ENCODE assay signal across 21 cellular contexts in genomic region chr18:36655894-36656293, GRCh38.
DNase-seq lines count a peak whose midpoint lies in the region; ATAC-seq and TF ChIP-seq lines count a peak whose summit lies in the region.
"Had no signal": no experiment of that assay in that cellular context is flagged by ENCODE, and none has a peak within 500 bp of the region (broad histone marks: within the 10 kb centered on the region; RNA-seq: fewer than 3 reads in every experiment).

No MANE protein-coding gene starts in this region.

- no peak for TF ChIP-seq CTCF in Caco-2 (IDR thresholded peaks at IDR 0.05; ENCODE audit: insufficient read depth in 1 of 2, low read depth in 1 of 2, low read length in 1 of 2, severe bottlenecking in 1 of 2, unreplicated experiment in 1 of 2)

- H3K4me1 Mint-ChIP-seq in Caco-2 (ENCODE audit: low read depth, unreplicated experiment) = no peaks in the 10 kb centered on the region
- H3K4me1 Mint-ChIP-seq: CD4-positive, CD25-positive, alpha-beta regulatory T cell; T-cell had no signal

- H3K9me3 ChIP-seq in Caco-2 = no peaks in the 10 kb centered on the region
- H3K9me3 ChIP-seq: BE2C, MG63, SJCRH30 had no signal

- H3K27me3 ChIP-seq in Caco-2 (replicated peaks; ENCODE audit: control insufficient read depth, insufficient read depth, low read length) = no peaks in the 10 kb centered on the region
- H3K27me3 ChIP-seq: BE2C, MG63, SJCRH30 had no signal

- CTCF ChIA-PET in Caco-2 (lab: Charles Lee) = no interaction called here

- H3K4me1 ChIP-seq in Caco-2 = no peaks in the 10 kb centered on the region
- H3K4me1 ChIP-seq: BE2C, SJCRH30 had no signal

- no peak overlapping the region for H3K27ac Mint-ChIP-seq in Caco-2 (ENCODE audit: unreplicated experiment)
- H3K27ac Mint-ChIP-seq: CD4-positive, CD25-positive, alpha-beta regulatory T cell; T-cell had no signal

- no peak overlapping the region for H3K4me3 Mint-ChIP-seq in Caco-2 (ENCODE audit: unreplicated experiment)
- H3K4me3 Mint-ChIP-seq: CD4-positive, CD25-positive, alpha-beta regulatory T cell; T-cell had no signal

- H3K9me3 Mint-ChIP-seq in Caco-2 (ENCODE audit: unreplicated experiment) = no peaks in the 10 kb centered on the region
- H3K9me3 Mint-ChIP-seq: CD4-positive, CD25-positive, alpha-beta regulatory T cell; T-cell had no signal

- no peak for DNase-seq in left ventricle myocardium superior
- no peak for DNase-seq in Right ventricle myocardium inferior (ENCODE audit: missing footprints)
- peak; percentile 88 for DNase-seq in NCI-H2107 (lab: John Stamatoyannopoulos, UW)
- DNase-seq in left kidney (ENCODE audit: low read depth, low spot score) = peak; percentile 13
- no peak for DNase-seq in glomerular visceral epithelial cell (ENCODE audit: extremely low spot score)
- no peak for DNase-seq in Caco-2
- DNase-seq: BE2C; CD4-positive, CD25-positive, alpha-beta regulatory T cell; DMS 273 treated with DMSO at 0.1 percent for 48 hours; MG63; NCI-H1048; NCI-H1436 treated with DMSO at 0.1 percent for 48 hours; NCI-H2081 treated with DMSO at 0.1 percent for 48 hours; NCI-H226; NCI-H510A treated with DMSO at 0.1 percent for 48 hours; NCI-H748 treated with DMSO at 0.1 percent for 48 hours; SJCRH30; T-cell had no signal

- POLR2A ChIA-PET in Caco-2 (lab: Charles Lee) = no interaction called here

- H3K27me3 Mint-ChIP-seq in Caco-2 (ENCODE audit: insufficient read depth, unreplicated experiment) = peaks cover 8% of the 10 kb centered on the region
- H3K27me3 Mint-ChIP-seq: CD4-positive, CD25-positive, alpha-beta regulatory T cell had no signal

- no peak overlapping the region for H3K4me3 ChIP-seq in Caco-2 (ENCODE audit: low read depth, low read length)
- H3K4me3 ChIP-seq: K562, MG63, SJCRH30 had no signal

- ATAC-seq in left ventricle myocardium superior = peak; percentile 10
- ATAC-seq in Right ventricle myocardium inferior = no peak
- no peak for ATAC-seq in HG02610 (IDR thresholded peaks at IDR 0.05; ENCODE audit: unreplicated experiment)
- ATAC-seq: K562, Panc1, T-cell had no signal

- no TSS peak for BruUV-seq in Caco-2 (replicated peaks; lab: Mats Ljungman, UMichigan)

- intact Hi-C loops in left ventricle myocardium superior (cut with micrococcal nuclease) = no loop called here
- intact Hi-C loops in Right ventricle myocardium inferior (cut with DNase I) = no loop called here
- intact Hi-C loops in Caco-2 (cut with micrococcal nuclease; ENCODE audit: unreplicated experiment) = no loop called here

- H3K36me3 ChIP-seq in Caco-2 (ENCODE audit: control insufficient read depth, insufficient read depth, low read length) = no peaks in the 10 kb centered on the region
- H3K36me3 ChIP-seq: BE2C, MG63, SJCRH30 had no signal

- no peaks in the 10 kb centered on the region for H3K36me3 Mint-ChIP-seq in Caco-2 (ENCODE audit: insufficient read depth, unreplicated experiment)
- H3K36me3 Mint-ChIP-seq: CD4-positive, CD25-positive, alpha-beta regulatory T cell; T-cell had no signal

Comparison
In these comparisons a context has a peak if more than half of its experiments do, and no peak if none do; other contexts are left out.
1. DNase-seq: peak in NCI-H2107 (single experiment) and left kidney (single experiment); none in left ventricle myocardium superior (single experiment), Right ventricle myocardium inferior (single experiment), glomerular visceral epithelial cell (single experiment) and Caco-2 (0 of 2).